ENCODE assay signal across 8 cellular contexts in genomic region chr15:41585140-41586047, GRCh38. TPM values are rescaled to one million over a fixed set of nuclear protein-coding genes. Genes with fewer than 3 reads are reported as not detected.
A peak's percentile ranks its signal among the peaks of the same experiment; 100 is the strongest.
DNase-seq lines count a peak whose midpoint lies in the region; ATAC-seq and TF ChIP-seq lines count a peak whose summit lies in the region.

No MANE protein-coding gene starts in this region.

- H3K36me3 ChIP-seq in ES-I3 (ENCODE audit: insufficient read depth, low read length), result no peaks in the 10 kb centered on the region
- no peaks in the 10 kb centered on the region for H3K36me3 ChIP-seq in SK-N-SH (replicated peaks in 1 of 2; ENCODE audit: control insufficient read depth in 1 of 2, insufficient read depth in 2 of 2, low read length in 1 of 2)
- H3K36me3 ChIP-seq in iPS-18a (ENCODE audit: control insufficient read depth, low read depth, low read length), result no peaks in the 10 kb centered on the region

- H3K9ac ChIP-seq in ES-I3 (ENCODE audit: low read depth, low read length) (peak overlapping the region; percentile 52), SK-N-SH (no peak overlapping the region), iPS-18a (ENCODE audit: low read length) (peak overlapping the region; percentile 63)

- H3K27ac ChIP-seq in SK-N-SH (ENCODE audit: low read depth in 2 of 2, low read length in 1 of 2) (no peak overlapping the region), iPS-18a (ENCODE audit: low read length) (no peak overlapping the region)

- H3K4me3 ChIP-seq in SK-N-SH (ENCODE audit: low read depth in 2 of 2, low read length in 1 of 2) (no peak overlapping the region), astrocyte of the spinal cord (ENCODE audit: low read depth, low read length) (peak overlapping the region; percentile 33), iPS-18a (ENCODE audit: low read length) (peak overlapping the region; percentile 59), skeletal muscle cell (ENCODE audit: low read depth, low read length) (peak overlapping the region; percentile 43)

- H2AFZ ChIP-seq in SK-N-SH (ENCODE audit: low read depth), result peak overlapping the region; percentile 83; the same call in 1 of the 2 replicates

- H3K9me3 ChIP-seq in ES-I3 (ENCODE audit: control insufficient read depth, insufficient read depth, low read length) (no peaks in the 10 kb centered on the region), SK-N-SH (no peaks in the 10 kb centered on the region), iPS-18a (ENCODE audit: control insufficient read depth, low read depth, low read length) (no peaks in the 10 kb centered on the region)

- H3K27me3 ChIP-seq in SK-N-SH (ENCODE audit: insufficient read depth), result no peaks in the 10 kb centered on the region
- peaks cover 9% of the 10 kb centered on the region for H3K27me3 ChIP-seq in iPS-18a (ENCODE audit: control insufficient read depth, insufficient read depth, low read length)

- TF ChIP-seq RAD21 in SK-N-SH (IDR thresholded peaks at IDR 0.05; ENCODE audit: low read length), result no peak

- H4K20me1 ChIP-seq in SK-N-SH (ENCODE audit: insufficient read depth), result no peaks in the 10 kb centered on the region

- 47% methylated on average over 31 of the region's 78 CpGs for WGBS in SK-N-SH (ENCODE audit: low lambda C conversion rate)

- DNase-seq in SK-N-SH (peak; percentile 76), astrocyte of the spinal cord (ENCODE audit: low read depth, low spot score) (peak; percentile 56), skeletal muscle cell (ENCODE audit: low read depth) (no peak), SHP77 treated with DMSO at 0.1 percent for 48 hours (lab: John Stamatoyannopoulos, UW) (no peak), SW 1271 (lab: John Stamatoyannopoulos, UW) (no peak)

- no peaks in the 10 kb centered on the region for H3K79me2 ChIP-seq in SK-N-SH (ENCODE audit: insufficient read depth)

- CTCF ChIA-PET in SK-N-SH (lab: Yijun Ruan, JAX), result interaction anchor here (0.6 to 1.7 kb wide), 9 partner anchors 9 to 227 kb away, joined by 3 to 6 read pairs (median 4); no protein-coding TSS in a partner anchor

- H3K9me2 ChIP-seq in SK-N-SH, result no peaks in the 10 kb centered on the region

- no peak overlapping the region for H3K4me2 ChIP-seq in SK-N-SH

- no peaks in the 10 kb centered on the region; the same call in 1 of the 2 replicates for H3K4me1 ChIP-seq in ES-I3 (ENCODE audit: insufficient read depth, low read length)
- H3K4me1 ChIP-seq in SK-N-SH (ENCODE audit: control insufficient read depth in 1 of 2, insufficient read depth in 2 of 2, low read depth in 1 of 2, low read length in 1 of 2), result no peaks in the 10 kb centered on the region; a peak in 1 of 4 replicates
- H3K4me1 ChIP-seq in iPS-18a (ENCODE audit: control insufficient read depth, low read depth, low read length), result peaks cover 2% of the 10 kb centered on the region

- TF ChIP-seq CTCF in SK-N-SH (IDR thresholded peaks at IDR 0.05), result peak; percentile 40
- TF ChIP-seq CTCF in astrocyte of the spinal cord (IDR thresholded peaks at IDR 0.05; ENCODE audit: low read depth, low read length), result peak; percentile 40

- no peak for ATAC-seq in HG03457 (IDR thresholded peaks at IDR 0.05; ENCODE audit: unreplicated experiment)

- no peak for TF ChIP-seq EP300 in SK-N-SH (IDR thresholded peaks at IDR 0.05; ENCODE audit: borderline replicate concordance in 1 of 2, low read depth in 1 of 2, low read length in 1 of 2)

- no peaks in the 10 kb centered on the region for H3F3A ChIP-seq in SK-N-SH (replicated peaks; ENCODE audit: insufficient read depth)

- in situ Hi-C loops in astrocyte of the spinal cord (cut with HindIII; ENCODE audit: low sequenced_read_pairs), result no loop called here

- POLR2A ChIA-PET in SK-N-SH (lab: Yijun Ruan, JAX), result interaction anchor here (0.6 to 1.2 kb wide), 4 partner anchors 8 to 41 kb away, joined by 3 read pairs; partner anchors contain the start of gene RPAP1

TF ChIP-seq in SK-N-SH, 30 proteins besides CTCF, POLR2A, EP300 and RAD21:
- TF ChIP-seq USF1 (IDR thresholded peaks at IDR 0.05; ENCODE audit: borderline replicate concordance, low read depth) (no peak), SMC3 (IDR thresholded peaks at IDR 0.05; ENCODE audit: low read depth, low read length) (no peak), MAX (IDR thresholded peaks at IDR 0.05; ENCODE audit: low read depth) (peak; percentile 76), TAF1 (IDR thresholded peaks at IDR 0.05; ENCODE audit: borderline replicate concordance, low read depth, low read length) (no peak), NFIC (IDR thresholded peaks at IDR 0.05; ENCODE audit: borderline replicate concordance) (no peak), RFX5 (IDR thresholded peaks at IDR 0.05; ENCODE audit: low read length) (no peak), FOSL2 (IDR thresholded peaks at IDR 0.05; ENCODE audit: borderline replicate concordance, low read depth) (no peak), MEF2A (IDR thresholded peaks at IDR 0.05; ENCODE audit: borderline replicate concordance, low read depth) (no peak), NRF1 (IDR thresholded peaks at IDR 0.05; ENCODE audit: low read depth, low read length) (no peak), GABPA (IDR thresholded peaks at IDR 0.05; ENCODE audit: low read depth) (no peak), JUND (IDR thresholded peaks at IDR 0.05) (no peak), MXI1 (IDR thresholded peaks at IDR 0.05; ENCODE audit: low read depth, low read length) (0 out of 2 replicates have a peak, but pooled peaks have one; percentile 26)

RNA-seq across cellular contexts. Expression of gene TYRO3, which starts 26.4 kb away (rescaled TPM):
- polyA plus RNA-seq in SK-N-SH (2012; rRNA removed), result 8.7 and 10.3 TPM in 2 replicates
- 4.9 and 8.9 TPM in 2 replicates for polyA plus RNA-seq in SK-N-SH (2012; cell fraction: cytosol; rRNA removed)
- 9.2 and 10.5 TPM in 2 replicates for polyA plus RNA-seq in SK-N-SH (2012; cell fraction: nucleus; rRNA removed)

RNA-seq across cellular contexts. Expression of gene RPAP1, which starts 41.3 kb away (rescaled TPM):
- 18.0 and 20.2 TPM in 2 replicates for polyA plus RNA-seq in SK-N-SH (2012; rRNA removed)
- polyA plus RNA-seq in SK-N-SH (2012; cell fraction: cytosol; rRNA removed), result 8.4 and 10.4 TPM in 2 replicates
- polyA plus RNA-seq in SK-N-SH (2012; cell fraction: nucleus; rRNA removed), result 54.9 and 55.9 TPM in 2 replicates

Comparison
In these comparisons a context has a peak if more than half of its experiments do, and no peak if none do; other contexts are left out.
1. DNase-seq: peak in SK-N-SH (single experiment) and astrocyte of the spinal cord (single experiment); none in skeletal muscle cell (single experiment), SHP77 treated with DMSO at 0.1 percent for 48 hours (single experiment) and SW 1271 (0 of 2).
2. H3K4me3 ChIP-seq: peak in astrocyte of the spinal cord (single experiment), iPS-18a (single experiment) and skeletal muscle cell (single experiment); none in SK-N-SH (0 of 2).